In genomic region chr17:45277992-45278391, GRCh38 we compare ENCODE assay signal across 12 cellular contexts. TPM values are rescaled to one million over a fixed set of nuclear protein-coding genes. Genes with fewer than 3 reads are reported as not detected.
A peak's percentile ranks its signal among the peaks of the same experiment; 100 is the strongest.
DNase-seq lines count a peak whose midpoint lies in the region; ATAC-seq, FAIRE-seq and TF ChIP-seq lines count a peak whose summit lies in the region.
"Had no signal": no experiment of that assay in that cellular context is flagged by ENCODE, and none has a peak within 500 bp of the region (broad histone marks: within the 10 kb centered on the region; RNA-seq: fewer than 3 reads in every experiment).

No MANE protein-coding gene starts in this region.

- H3K36me3 Mint-ChIP-seq in nephron progenitor cell (ENCODE audit: low read depth): peaks cover 28% of the 10 kb centered on the region
- H3K36me3 Mint-ChIP-seq in T-helper 17 cell (ENCODE audit: low read depth): no peaks in the 10 kb centered on the region

- H3K4me1 ChIP-seq in RWPE2 (ENCODE audit: insufficient read depth, poor library complexity, severe bottlenecking) (no peaks in the 10 kb centered on the region), pancreas (peaks cover 10 to 19% (median 14%) of the 10 kb centered on the region in 3 donors), neuronal stem cell (ENCODE audit: control insufficient read depth in 2 of 2, insufficient read depth in 1 of 2, low read depth in 1 of 2, low read length in 2 of 2) (peaks cover 0 to 1% of the 10 kb centered on the region in 2 donors)

- peaks cover 3% of the 10 kb centered on the region for H3K27me3 Mint-ChIP-seq in nephron progenitor cell (ENCODE audit: low read depth, poor library complexity)
- no peaks in the 10 kb centered on the region for H3K27me3 Mint-ChIP-seq in T-helper 17 cell
- H3K27me3 Mint-ChIP-seq: CD4-positive, CD25-positive, alpha-beta regulatory T cell had no signal

- WGBS in pancreas, 2 donors: 6 to 7% methylated on average over 7 of the region's 7 CpGs
- no CpG with 5 or more reads among the region's 7 CpGs for WGBS in neuronal stem cell (ENCODE audit: extremely low coverage in 2 of 2, insufficient read length in 2 of 2, insufficient replicate concordance in 1 of 2), 2 donors

- H3K18ac ChIP-seq in neuronal stem cell (ENCODE audit: low read length): no peak overlapping the region

- no peak overlapping the region for H3K23ac ChIP-seq in neuronal stem cell (ENCODE audit: low read depth, low read length, poor library complexity)

- no peak overlapping the region for H3K14ac ChIP-seq in neuronal stem cell (ENCODE audit: low read length)

- H2BK12ac ChIP-seq in neuronal stem cell (ENCODE audit: low read length): no peak overlapping the region

- ATAC-seq in RWPE2 (ENCODE audit: low read depth) (no peak), pancreas (peak; percentile 61 to 76 (median 73)), T-helper 17 cell (no peak)

- no peak overlapping the region for H2BK120ac ChIP-seq in neuronal stem cell (ENCODE audit: low read depth, low read length)

- no peak overlapping the region for H4K8ac ChIP-seq in neuronal stem cell (ENCODE audit: low read depth, low read length)

- FAIRE-seq in pancreas (lab: Jason Lieb, UNC): peak; percentile 80
- FAIRE-seq: frontal cortex had no signal

- H3K79me1 ChIP-seq in neuronal stem cell (ENCODE audit: low read depth, low read length): no peaks in the 10 kb centered on the region

- H3K4me2 ChIP-seq in neuronal stem cell (ENCODE audit: insufficient read depth, low read length, poor library complexity, severe bottlenecking): no peak overlapping the region

- H3K4me3 ChIP-seq in AG10803 (ENCODE audit: low read length): no peak overlapping the region
- H3K4me3 ChIP-seq in RWPE2 (ENCODE audit: severe bottlenecking): no peak overlapping the region
- peak overlapping the region in 1 of 4 donors; percentile 13 for H3K4me3 ChIP-seq in pancreas
- no peak overlapping the region for H3K4me3 ChIP-seq in neuronal stem cell (ENCODE audit: low read length in 2 of 2)

- H4K91ac ChIP-seq in neuronal stem cell (ENCODE audit: low read depth, low read length, poor library complexity): no peak overlapping the region

- H3K27me3 ChIP-seq in RWPE2 (ENCODE audit: insufficient read depth, poor library complexity, severe bottlenecking) (no peaks in the 10 kb centered on the region), pancreas (no peaks in the 10 kb centered on the region), neuronal stem cell (ENCODE audit: control insufficient read depth in 3 of 3, insufficient read depth in 3 of 3, low read depth in 1 of 3, low read length in 3 of 3) (no peaks in the 10 kb centered on the region)

- H3K9me3 ChIP-seq in RWPE2 (ENCODE audit: severe bottlenecking): no peaks in the 10 kb centered on the region
- no peaks in the 10 kb centered on the region for H3K9me3 ChIP-seq in pancreas
- H3K9me3 ChIP-seq in T-helper 17 cell (ENCODE audit: control insufficient read depth, low read length, poor library complexity, severe bottlenecking): no peaks in the 10 kb centered on the region
- no peaks in the 10 kb centered on the region for H3K9me3 ChIP-seq in neuronal stem cell (replicated peaks in 1 of 2; ENCODE audit: control insufficient read depth in 2 of 2, insufficient read depth in 1 of 2, low read depth in 1 of 2, low read length in 2 of 2)

- no peak overlapping the region for H3K4me3 Mint-ChIP-seq in nephron progenitor cell
- no peak overlapping the region for H3K4me3 Mint-ChIP-seq in T-helper 17 cell
- H3K4me3 Mint-ChIP-seq: CD4-positive, CD25-positive, alpha-beta regulatory T cell had no signal

- no peak overlapping the region for H2BK15ac ChIP-seq in neuronal stem cell (ENCODE audit: low read length)

- H3K27ac ChIP-seq in RWPE2 (ENCODE audit: poor library complexity, severe bottlenecking) (peak overlapping the region; percentile 18), pancreas (peak overlapping the region; percentile 41 to 80 (median 66)), neuronal stem cell (replicated peaks; ENCODE audit: low read length) (no peak overlapping the region), caudate nucleus (ENCODE audit: low read depth, low read length) (no peak overlapping the region)

- DNase-seq in AG10803 (ENCODE audit: low read depth) (peak; percentile 30), RWPE2 (ENCODE audit: low spot score) (no peak), fibroblast of peridontal ligament (ENCODE audit: extremely low read depth) (peak; percentile 54), pancreas (peak in 3 of 6 donors; percentile 52 to 63 (median 62)), nephron progenitor cell (no peak), T-helper 17 cell (no peak), neuronal stem cell (ENCODE audit: low spot score) (no peak), caudate nucleus (lab: John Stamatoyannopoulos, UW) (no peak)
- DNase-seq: CD4-positive, CD25-positive, alpha-beta regulatory T cell had no signal

- H3K9ac ChIP-seq in neuronal stem cell (ENCODE audit: low read depth, low read length, poor library complexity): no peak overlapping the region

- intact Hi-C loops in pancreas (cut with DNase I): loop anchor here in 2 of 3 donors (2.0 to 5.0 kb wide), 3 partner anchors 39 to 109 kb away; partner anchors contain the start of gene MAP3K14 (in 1 of the 2)

- TF ChIP-seq CTCF in AG10803 (conservative IDR thresholded peaks at IDR 0.05; ENCODE audit: low read length) (no peak), RWPE2 (IDR thresholded peaks at IDR 0.05; ENCODE audit: poor library complexity, severe bottlenecking) (no peak), pancreas (IDR thresholded peaks at IDR 0.05) (no peak), nephron progenitor cell (IDR thresholded peaks at IDR 0.05) (no peak)

- no peak overlapping the region for H2BK5ac ChIP-seq in neuronal stem cell (ENCODE audit: low read length)

- no peaks in the 10 kb centered on the region for H3K9me3 Mint-ChIP-seq in nephron progenitor cell
- H3K9me3 Mint-ChIP-seq: activated naive CD4-positive, alpha-beta T cell treated with anti-CD3 and anti-CD28 coated beads, Interleukin-2, amount 50 U/mL, for 72 hours; CD4-positive, CD25-positive, alpha-beta regulatory T cell had no signal

- H3K36me3 ChIP-seq in RWPE2 (ENCODE audit: low read depth) (peaks cover 59% of the 10 kb centered on the region), pancreas (peaks cover 0 to 26% (median 9%) of the 10 kb centered on the region in 3 donors), neuronal stem cell (replicated peaks in 1 of 2; ENCODE audit: control insufficient read depth in 2 of 2, insufficient read depth in 2 of 2, low read length in 2 of 2) (peaks cover 16 to 42% of the 10 kb centered on the region in 2 donors)

- H3K27ac Mint-ChIP-seq in nephron progenitor cell (no peak overlapping the region), T-helper 17 cell (no peak overlapping the region)

- peaks cover 15% of the 10 kb centered on the region for H3K4me1 Mint-ChIP-seq in nephron progenitor cell
- peaks cover 11% of the 10 kb centered on the region for H3K4me1 Mint-ChIP-seq in T-helper 17 cell

- H2AK5ac ChIP-seq in neuronal stem cell (ENCODE audit: low read depth, low read length): no peak overlapping the region

- H2AFZ ChIP-seq in neuronal stem cell (ENCODE audit: low read length): no peak overlapping the region

- no peak overlapping the region for H3K4ac ChIP-seq in neuronal stem cell (ENCODE audit: low read length)

RNA-seq across cellular contexts. Expression of gene SPATA32, which starts 16.1 kb away (rescaled TPM):
- total RNA-seq in pancreas: under 1 TPM in 2 of 6 donors, not detected in 4; 0.12 to 0.14 TPM
- under 1 TPM; 0.07 to 0.19 TPM for polyA plus RNA-seq in pancreas
- total RNA-seq in T-helper 17 cell: under 1 TPM in 1 of 2 donors, not detected in 1; 0.17 TPM
- polyA plus RNA-seq in neuronal stem cell (2013, experiment 1 of 2): 0.04 TPM
- 0.01 TPM for polyA plus RNA-seq in neuronal stem cell (2013, experiment 2 of 2)
- total RNA-seq: frontal cortex, OCI-LY7 had no signal

RNA-seq across cellular contexts. Expression of gene MAP3K14, which starts 38.8 kb away (rescaled TPM):
- total RNA-seq in pancreas (10 to 100 TPM in 1 of 6 donors, 1 to 10 TPM in 5; 6.1 to 16.4 (median 7.3) TPM), T-helper 17 cell (10 to 100 TPM; 43.8 to 49.1 TPM)
- 10 to 100 TPM; 13.2 to 16.2 TPM for polyA plus RNA-seq in pancreas
- 3.2 TPM for polyA plus RNA-seq in neuronal stem cell (2013, experiment 1 of 2)
- polyA plus RNA-seq in neuronal stem cell (2013, experiment 2 of 2): 3.2 TPM

RNA-seq across cellular contexts. Expression of gene FMNL1, which starts 56.3 kb away (rescaled TPM):
- total RNA-seq in pancreas (10 to 100 TPM in 2 of 6 donors, 1 to 10 TPM in 4; 1.9 to 22.1 (median 4.6) TPM), T-helper 17 cell (100 to 1,000 TPM; 509 to 550 TPM)
- 1 to 10 TPM; 5.2 to 7.0 TPM for polyA plus RNA-seq in pancreas
- polyA plus RNA-seq in neuronal stem cell (2013, experiment 1 of 2): 2.8 TPM
- polyA plus RNA-seq in neuronal stem cell (2013, experiment 2 of 2): 2.9 TPM

Comparison
In these comparisons a context has a peak if more than half of its experiments do, and no peak if none do; other contexts are left out.
1. DNase-seq: peak in AG10803 (single experiment) and fibroblast of peridontal ligament (single experiment); none in RWPE2 (single experiment), nephron progenitor cell (single experiment), T-helper 17 cell (0 of 3), neuronal stem cell (single experiment) and caudate nucleus (0 of 61).
2. ATAC-seq: peak in pancreas (4 of 4); none in RWPE2 (single experiment) and T-helper 17 cell (single experiment).
3. H3K27ac ChIP-seq: peak in RWPE2 (single experiment) and pancreas (4 of 4); none in neuronal stem cell (single experiment) and caudate nucleus (single experiment).
4. RNA of gene FMNL1, which starts 56.3 kb away (total RNA-seq): 509 to 550 TPM in T-helper 17 cell; 1.9 to 22.1 TPM in pancreas; every median in the first group is over 10 times any median in the second.